ENCODE assay signal across 1 cellular context in the genomic region with DNA sequence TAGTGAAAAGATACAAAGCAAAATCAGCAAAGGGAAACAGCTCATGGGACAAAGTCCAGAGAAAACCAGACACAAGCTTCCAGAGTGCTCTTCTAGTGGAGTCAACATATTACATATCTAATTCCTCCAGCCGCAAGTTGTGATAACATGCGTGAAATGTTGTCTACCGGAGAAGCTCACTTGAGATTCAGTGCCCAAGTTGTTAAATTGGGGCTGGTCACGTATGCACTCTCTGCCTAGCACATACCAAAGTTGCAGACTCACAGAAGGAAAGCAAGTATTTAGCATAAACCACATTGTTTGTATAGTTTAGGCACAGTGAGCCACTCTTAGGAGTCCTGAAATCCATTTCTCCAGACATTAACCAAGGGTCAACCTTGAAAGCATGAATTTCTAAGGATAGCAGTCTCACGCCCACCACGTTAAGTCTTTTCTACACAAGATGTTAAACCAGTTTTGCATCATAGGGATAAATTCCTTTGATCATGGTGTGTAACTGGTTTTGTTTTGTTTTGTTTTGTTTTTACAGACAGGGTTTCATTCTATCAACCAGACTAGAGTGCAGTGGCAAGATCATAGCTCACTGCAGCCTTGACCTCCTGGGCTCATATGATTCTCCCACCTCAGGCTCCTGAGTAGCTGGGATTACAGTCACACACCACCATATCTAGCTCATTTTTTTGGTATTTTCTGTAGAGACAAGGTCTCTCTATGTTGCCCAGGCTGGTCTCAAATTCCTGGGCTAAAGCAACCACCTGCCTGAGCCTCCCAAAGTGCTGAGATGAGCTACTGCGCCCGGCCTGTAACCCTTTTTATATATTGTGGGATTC.
TF ChIP-seq lines count a peak whose summit lies in the region.

No MANE protein-coding gene starts in this region.

TF ChIP-seq in GM12878, 131 proteins besides CTCF, POLR2A, EP300 and RAD21 (continued from another document):
- TF ChIP-seq, protein P1, sequence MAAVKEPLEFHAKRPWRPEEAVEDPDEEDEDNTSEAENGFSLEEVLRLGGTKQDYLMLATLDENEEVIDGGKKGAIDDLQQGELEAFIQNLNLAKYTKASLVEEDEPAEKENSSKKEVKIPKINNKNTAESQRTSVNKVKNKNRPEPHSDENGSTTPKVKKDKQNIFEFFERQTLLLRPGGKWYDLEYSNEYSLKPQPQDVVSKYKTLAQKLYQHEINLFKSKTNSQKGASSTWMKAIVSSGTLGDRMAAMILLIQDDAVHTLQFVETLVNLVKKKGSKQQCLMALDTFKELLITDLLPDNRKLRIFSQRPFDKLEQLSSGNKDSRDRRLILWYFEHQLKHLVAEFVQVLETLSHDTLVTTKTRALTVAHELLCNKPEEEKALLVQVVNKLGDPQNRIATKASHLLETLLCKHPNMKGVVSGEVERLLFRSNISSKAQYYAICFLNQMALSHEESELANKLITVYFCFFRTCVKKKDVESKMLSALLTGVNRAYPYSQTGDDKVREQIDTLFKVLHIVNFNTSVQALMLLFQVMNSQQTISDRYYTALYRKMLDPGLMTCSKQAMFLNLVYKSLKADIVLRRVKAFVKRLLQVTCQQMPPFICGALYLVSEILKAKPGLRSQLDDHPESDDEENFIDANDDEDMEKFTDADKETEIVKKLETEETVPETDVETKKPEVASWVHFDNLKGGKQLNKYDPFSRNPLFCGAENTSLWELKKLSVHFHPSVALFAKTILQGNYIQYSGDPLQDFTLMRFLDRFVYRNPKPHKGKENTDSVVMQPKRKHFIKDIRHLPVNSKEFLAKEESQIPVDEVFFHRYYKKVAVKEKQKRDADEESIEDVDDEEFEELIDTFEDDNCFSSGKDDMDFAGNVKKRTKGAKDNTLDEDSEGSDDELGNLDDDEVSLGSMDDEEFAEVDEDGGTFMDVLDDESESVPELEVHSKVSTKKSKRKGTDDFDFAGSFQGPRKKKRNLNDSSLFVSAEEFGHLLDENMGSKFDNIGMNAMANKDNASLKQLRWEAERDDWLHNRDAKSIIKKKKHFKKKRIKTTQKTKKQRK (IDR thresholded peaks at IDR 0.05; ENCODE audit: low read depth, low read length) = no peak
- TF ChIP-seq EZH2 (IDR thresholded peaks at IDR 0.05; ENCODE audit: borderline replicate concordance, control insufficient read depth, low read depth, low read length) (no peak), KAT2A (conservative IDR thresholded peaks at IDR 0.05; ENCODE audit: control insufficient read depth, low read depth, low read length) (no peak), TAF1 (IDR thresholded peaks at IDR 0.05; ENCODE audit: borderline replicate concordance, low read depth, low read length) (no peak), RB1 (IDR thresholded peaks at IDR 0.05; ENCODE audit: borderline replicate concordance) (no peak), IKZF2 (IDR thresholded peaks at IDR 0.05) (no peak), GABPA (IDR thresholded peaks at IDR 0.05; ENCODE audit: low read depth) (no peak), STAT3 (IDR thresholded peaks at IDR 0.05; ENCODE audit: low read depth, low read length) (no peak), ESRRA (IDR thresholded peaks at IDR 0.05; ENCODE audit: low read length) (no peak), SPI1 (IDR thresholded peaks at IDR 0.05; ENCODE audit: borderline replicate concordance, insufficient read depth, low read depth, low read length) (no peak), MYB (IDR thresholded peaks at IDR 0.05; ENCODE audit: borderline replicate concordance, low read depth, low read length) (no peak), FOS (IDR thresholded peaks at IDR 0.05; ENCODE audit: borderline replicate concordance, extremely low read depth, insufficient read length) (no peak)
